Comparison of ENCODE assay signal across 1 cellular context in genomic region chr18:79956276-79956675, GRCh38.
TF ChIP-seq lines count a peak whose summit lies in the region.

No MANE protein-coding gene starts in this region.

TF ChIP-seq in K562, 482 proteins besides CTCF, POLR2A, EP300 and RAD21:
- TF ChIP-seq PTRF (tag; IDR thresholded peaks at IDR 0.05) (no peak), TFE3 (CRISPR knock-in tag; IDR thresholded peaks at IDR 0.05) (peak; percentile 35; the same call in 1 of the 2 replicates)
